9 cellular contexts compared by ENCODE assay signal in the genomic region with DNA sequence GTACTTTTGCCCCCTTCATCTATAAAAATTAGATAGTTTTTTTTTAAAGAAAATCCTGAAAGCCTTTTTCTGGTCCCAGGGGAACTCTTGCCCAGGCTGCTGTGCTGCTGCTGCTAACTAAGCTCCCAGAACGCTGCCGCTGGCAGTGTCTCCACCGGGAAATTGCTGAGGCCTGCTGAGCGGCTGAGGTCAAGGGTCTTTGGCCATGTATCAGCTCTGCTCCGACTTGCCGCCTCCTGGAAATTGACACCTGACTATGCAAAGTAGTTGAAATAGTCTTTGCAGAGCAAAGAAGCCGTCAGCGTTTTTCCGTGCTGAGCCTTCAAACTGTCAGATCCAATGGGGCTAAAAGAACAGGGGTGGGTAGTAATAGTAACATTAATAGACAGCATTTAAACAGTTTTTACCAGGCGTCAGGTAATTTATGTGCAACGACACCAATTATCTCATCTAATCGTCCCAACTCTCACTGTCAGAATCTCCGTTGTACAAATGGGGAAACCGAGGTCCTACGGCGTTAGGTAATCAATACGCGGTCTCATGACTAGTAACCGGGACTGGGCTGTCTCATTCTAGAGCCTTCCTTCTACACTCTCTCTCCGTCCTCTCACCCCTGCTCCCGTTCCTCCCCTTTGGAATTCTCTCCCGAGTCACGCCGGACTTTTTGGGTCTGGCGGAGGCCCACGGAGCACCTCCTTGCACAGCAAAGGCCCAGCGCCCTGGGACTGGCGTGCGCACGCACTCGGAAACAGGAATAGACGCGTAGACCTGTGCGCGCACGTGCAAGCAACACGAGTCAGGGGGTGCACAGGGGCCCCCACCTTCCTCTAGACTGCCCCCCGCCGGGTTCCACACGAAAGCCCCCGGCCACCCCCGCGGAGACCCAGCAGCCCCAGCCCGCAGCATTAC. TPM values are rescaled to one million over a fixed set of nuclear protein-coding genes. Genes with fewer than 3 reads are reported as not detected.
DNase-seq lines count a peak whose midpoint lies in the region; ATAC-seq and TF ChIP-seq lines count a peak whose summit lies in the region.
"Had no signal": no experiment of that assay in that cellular context is flagged by ENCODE, and none has a peak within 500 bp of the region (broad histone marks: within the 10 kb centered on the region; RNA-seq: fewer than 3 reads in every experiment).

No MANE protein-coding gene starts in this region.

- TF ChIP-seq CTCF in dorsolateral prefrontal cortex (IDR thresholded peaks at IDR 0.05 in 54 of 56, conservative IDR thresholded peaks at IDR 0.05 in 2 of 56; ENCODE audit: low read depth in 1 of 56, partially characterized antibody in 56 of 56) = no peak

- no peak overlapping the region for H3K27ac ChIP-seq in HUES6 (ENCODE audit: low read depth, low read length)
- peak overlapping the region; percentile 78 to 99 (median 95) for H3K27ac ChIP-seq in dorsolateral prefrontal cortex

- H3K4me1 ChIP-seq in HUES6 (ENCODE audit: control insufficient read depth, insufficient read depth, low read length) = no peaks in the 10 kb centered on the region; the same call in 1 of the 2 replicates

- no peaks in the 10 kb centered on the region for H3K9me3 ChIP-seq in HUES6 (ENCODE audit: control insufficient read depth, insufficient read depth, low read depth, low read length)

- peak; percentile 61 for ATAC-seq in GM21515 (IDR thresholded peaks at IDR 0.05; ENCODE audit: unreplicated experiment)

- peak overlapping the region; percentile 50 for H3K9ac ChIP-seq in HUES6 (ENCODE audit: low read length)

- H3K4me3 ChIP-seq in HUES6 (ENCODE audit: low read depth, low read length) (peak overlapping the region; percentile 67), dorsolateral prefrontal cortex (peak overlapping the region; percentile 55 to 94 (median 83))

- H3K36me3 ChIP-seq in HUES6 (ENCODE audit: control insufficient read depth, insufficient read depth, low read length) = peaks cover 12% of the 10 kb centered on the region

- H3K27me3 ChIP-seq in HUES6 (ENCODE audit: control insufficient read depth, insufficient read depth, low read length) (no peaks in the 10 kb centered on the region; the same call in 1 of the 2 replicates), dorsolateral prefrontal cortex (no peaks in the 10 kb centered on the region)

- intact Hi-C loops in dorsolateral prefrontal cortex (cut with DNase I) = loop anchor here in 1 of 2 donors (2.0 kb wide), 1 partner anchor 66 kb away; the partner anchor contains the start of gene LAP3

- DNase-seq in ELR (ENCODE audit: low read depth) (peak; percentile 69), dorsolateral prefrontal cortex (peak in 9 of 10 donors; percentile 42 to 59 (median 55)), lung microvascular endothelial cell (ENCODE audit: low read depth in 2 of 2) (peak; percentile 55 to 63), NCI-H774 (lab: John Stamatoyannopoulos, UW) (no peak)
- peak; percentile 53 for DNase-seq in activated CD4-positive, CD25-positive, alpha-beta regulatory T cell treated with anti-CD3 and anti-CD28 coated beads, Interleukin-2, amount 50 U/mL, for 72 hours
- peak; percentile 27 to 53 (median 37) for DNase-seq in stimulated activated CD4-positive, alpha-beta T cell treated with anti-CD3 and anti-CD28 coated beads, TNF-alpha, amount 100 ng/mL, for 4 hours (ENCODE audit: low read depth in 3 of 3)

RNA-seq across cellular contexts. Expression of gene QDPR, which starts 0.6 kb away (rescaled TPM):
- total RNA-seq in dorsolateral prefrontal cortex = 1,000 to 10,000 TPM in 1 of 120 experiments, 100 to 1,000 TPM in 119; 164 to 1,204 (median 436) TPM
- total RNA-seq in lung microvascular endothelial cell = 10.5 and 12.7 TPM in 2 replicates

RNA-seq across cellular contexts. Expression of gene CLRN2, which starts 3.7 kb away (rescaled TPM):
- total RNA-seq in dorsolateral prefrontal cortex (not detected), lung microvascular endothelial cell (not detected in 2 replicates)
- total RNA-seq: pulmonary artery endothelial cell had no signal

Comparison
In these comparisons a context has a peak if more than half of its experiments do, and no peak if none do; other contexts are left out.
1. RNA of gene QDPR, which starts 0.6 kb away (total RNA-seq): 164 to 1,204 TPM in dorsolateral prefrontal cortex; 10.5 to 12.7 TPM in lung microvascular endothelial cell; every median in the first group is over 10 times any median in the second.